14 cellular contexts compared by ENCODE assay signal in genomic region chr9:6150483-6150882, GRCh38.
"Had no signal": no experiment of that assay in that cellular context is flagged by ENCODE, and none has a peak within 500 bp of the region (broad histone marks: within the 10 kb centered on the region; RNA-seq: fewer than 3 reads in every experiment).

No MANE protein-coding gene starts in this region.

- H3K36me3 ChIP-seq: cardiac muscle cell, esophagus muscularis mucosa, heart right ventricle, left ventricle myocardium inferior had no signal

- H3K27me3 ChIP-seq: cardiac muscle cell, esophagus muscularis mucosa, heart right ventricle had no signal

- H3K4me3 ChIP-seq: cardiac muscle cell, esophagus muscularis mucosa, heart right ventricle, left ventricle myocardium inferior had no signal

- DNase-seq: activated CD4-positive, alpha-beta T cell treated with anti-CD3 and anti-CD28 coated beads, Interleukin-2, amount 10 ng/mL, durations not matched to agents 24 days and 14 days; activated CD8-positive, alpha-beta T cell treated with anti-CD3 and anti-CD28 coated beads, Interleukin-2, amount 10 ng/mL, durations not matched to agents 7 days and 5 days; activated naive CD4-positive, alpha-beta T cell treated with Interleukin-2 at 50 U/mL for 16 hours; activated naive CD8-positive, alpha-beta T cell treated with anti-CD3 and anti-CD28 coated beads, Interleukin-2, amount 10 ng/mL, durations not matched to agents 7 days and 5 days; activated T-cell treated with anti-CD3 and anti-CD28 coated beads, Interleukin-2, amount 50 U/mL, for 24 hours; amygdala; effector CD8-positive, alpha-beta T cell; heart right ventricle; left ventricle myocardium inferior; retina; stimulated activated CD8-positive, alpha-beta memory T cell treated with anti-CD3 and anti-CD28 coated beads, Interleukin-4, amount 100 ng/mL, for 48 hours; stimulated activated naive CD4-positive, alpha-beta T cell had no signal

- ATAC-seq: activated CD8-positive, alpha-beta T cell treated with anti-CD3 and anti-CD28 coated beads, Interleukin-2, amount 10 ng/mL, durations not matched to agents 7 days and 5 days; heart right ventricle had no signal
